In the genomic region with DNA sequence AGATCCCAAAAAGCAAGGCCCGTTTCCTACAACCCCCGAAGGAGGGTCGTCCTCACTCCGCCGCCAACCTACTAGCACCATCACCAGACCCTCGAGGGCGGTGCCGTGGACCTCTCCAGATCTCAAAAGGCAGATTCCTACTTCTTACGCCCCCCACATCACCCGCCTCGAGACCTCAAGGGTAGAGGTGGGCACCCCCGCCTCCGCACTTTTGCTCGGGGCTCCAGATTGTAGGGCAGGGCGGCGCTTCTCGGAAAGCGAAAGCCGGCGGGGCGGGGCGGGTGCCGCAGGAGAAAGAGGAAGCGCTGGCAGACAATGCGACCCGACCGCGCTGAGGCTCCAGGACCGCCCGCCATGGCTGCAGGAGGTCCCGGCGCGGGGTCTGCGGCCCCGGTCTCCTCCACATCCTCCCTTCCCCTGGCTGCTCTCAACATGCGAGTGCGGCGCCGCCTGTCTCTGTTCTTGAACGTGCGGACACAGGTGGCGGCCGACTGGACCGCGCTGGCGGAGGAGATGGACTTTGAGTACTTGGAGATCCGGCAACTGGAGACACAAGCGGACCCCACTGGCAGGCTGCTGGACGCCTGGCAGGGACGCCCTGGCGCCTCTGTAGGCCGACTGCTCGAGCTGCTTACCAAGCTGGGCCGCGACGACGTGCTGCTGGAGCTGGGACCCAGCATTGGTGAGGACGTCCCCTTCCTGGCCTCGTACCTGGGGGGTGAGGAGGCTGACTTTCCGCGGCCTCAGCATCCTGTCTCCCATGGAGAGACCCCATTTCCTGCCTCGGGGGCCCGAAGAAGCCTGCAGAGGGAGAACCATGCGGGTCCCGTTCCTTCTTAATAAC, we compare ENCODE assay signal across 1 cellular context.
TF ChIP-seq lines count a peak whose summit lies in the region.

Gene MYD88 (plus strand): TSS at position 315 of the 844 bp plus-strand sequence. CDS start 40 bp downstream, at position 355.

TF ChIP-seq in K562, 482 proteins besides CTCF, POLR2A, EP300 and RAD21 (continued from another document and continues in another):
- TF ChIP-seq POLR2AphosphoS5 (IDR thresholded peaks at IDR 0.05; ENCODE audit: control insufficient read depth, insufficient read depth, low read depth, low read length) = peak; percentile 66
- TF ChIP-seq FIP1L1 (IDR thresholded peaks at IDR 0.05; ENCODE audit: low read depth, low read length, poor library complexity, severe bottlenecking) = peak; percentile 87
- peak; percentile 79 for TF ChIP-seq MAX (CRISPR knock-in tag; IDR thresholded peaks at IDR 0.05)
- no peak for TF ChIP-seq ZNF668 (CRISPR knock-in tag; IDR thresholded peaks at IDR 0.05)
- TF ChIP-seq SRSF7 (optimal IDR thresholded peaks at IDR 0.05; ENCODE audit: low read depth, low read length) = no peak
- peak in 1 of 2 experiments; percentile 71; a peak in 1 of 4 replicates for TF ChIP-seq TEAD1 (CRISPR knock-in tag; IDR thresholded peaks at IDR 0.05)
- TF ChIP-seq, protein P1, sequence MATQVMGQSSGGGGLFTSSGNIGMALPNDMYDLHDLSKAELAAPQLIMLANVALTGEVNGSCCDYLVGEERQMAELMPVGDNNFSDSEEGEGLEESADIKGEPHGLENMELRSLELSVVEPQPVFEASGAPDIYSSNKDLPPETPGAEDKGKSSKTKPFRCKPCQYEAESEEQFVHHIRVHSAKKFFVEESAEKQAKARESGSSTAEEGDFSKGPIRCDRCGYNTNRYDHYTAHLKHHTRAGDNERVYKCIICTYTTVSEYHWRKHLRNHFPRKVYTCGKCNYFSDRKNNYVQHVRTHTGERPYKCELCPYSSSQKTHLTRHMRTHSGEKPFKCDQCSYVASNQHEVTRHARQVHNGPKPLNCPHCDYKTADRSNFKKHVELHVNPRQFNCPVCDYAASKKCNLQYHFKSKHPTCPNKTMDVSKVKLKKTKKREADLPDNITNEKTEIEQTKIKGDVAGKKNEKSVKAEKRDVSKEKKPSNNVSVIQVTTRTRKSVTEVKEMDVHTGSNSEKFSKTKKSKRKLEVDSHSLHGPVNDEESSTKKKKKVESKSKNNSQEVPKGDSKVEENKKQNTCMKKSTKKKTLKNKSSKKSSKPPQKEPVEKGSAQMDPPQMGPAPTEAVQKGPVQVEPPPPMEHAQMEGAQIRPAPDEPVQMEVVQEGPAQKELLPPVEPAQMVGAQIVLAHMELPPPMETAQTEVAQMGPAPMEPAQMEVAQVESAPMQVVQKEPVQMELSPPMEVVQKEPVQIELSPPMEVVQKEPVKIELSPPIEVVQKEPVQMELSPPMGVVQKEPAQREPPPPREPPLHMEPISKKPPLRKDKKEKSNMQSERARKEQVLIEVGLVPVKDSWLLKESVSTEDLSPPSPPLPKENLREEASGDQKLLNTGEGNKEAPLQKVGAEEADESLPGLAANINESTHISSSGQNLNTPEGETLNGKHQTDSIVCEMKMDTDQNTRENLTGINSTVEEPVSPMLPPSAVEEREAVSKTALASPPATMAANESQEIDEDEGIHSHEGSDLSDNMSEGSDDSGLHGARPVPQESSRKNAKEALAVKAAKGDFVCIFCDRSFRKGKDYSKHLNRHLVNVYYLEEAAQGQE (CRISPR knock-in tag; IDR thresholded peaks at IDR 0.05; ENCODE audit: low read depth) = no peak; the same call in none of the 2 replicates
- TF ChIP-seq ARNT (IDR thresholded peaks at IDR 0.05) = no peak
- 0 out of 2 replicates have a peak, but pooled peaks have one; percentile 42 for TF ChIP-seq NBN (IDR thresholded peaks at IDR 0.05; ENCODE audit: low read depth)
- TF ChIP-seq HNRNPK (IDR thresholded peaks at IDR 0.05; ENCODE audit: low read depth, low read length, poor library complexity, severe bottlenecking) = no peak
- no peak for TF ChIP-seq MEF2D (tag; conservative IDR thresholded peaks at IDR 0.05; ENCODE audit: low read depth)
- no peak for TF ChIP-seq ARHGAP35 (IDR thresholded peaks at IDR 0.05; ENCODE audit: partially characterized antibody)
- TF ChIP-seq NFIX (CRISPR knock-in tag; IDR thresholded peaks at IDR 0.05; ENCODE audit: low read depth) = no peak
- no peak for TF ChIP-seq ZNF165 (CRISPR knock-in tag; IDR thresholded peaks at IDR 0.05; ENCODE audit: borderline replicate concordance)
- TF ChIP-seq, protein P2, sequence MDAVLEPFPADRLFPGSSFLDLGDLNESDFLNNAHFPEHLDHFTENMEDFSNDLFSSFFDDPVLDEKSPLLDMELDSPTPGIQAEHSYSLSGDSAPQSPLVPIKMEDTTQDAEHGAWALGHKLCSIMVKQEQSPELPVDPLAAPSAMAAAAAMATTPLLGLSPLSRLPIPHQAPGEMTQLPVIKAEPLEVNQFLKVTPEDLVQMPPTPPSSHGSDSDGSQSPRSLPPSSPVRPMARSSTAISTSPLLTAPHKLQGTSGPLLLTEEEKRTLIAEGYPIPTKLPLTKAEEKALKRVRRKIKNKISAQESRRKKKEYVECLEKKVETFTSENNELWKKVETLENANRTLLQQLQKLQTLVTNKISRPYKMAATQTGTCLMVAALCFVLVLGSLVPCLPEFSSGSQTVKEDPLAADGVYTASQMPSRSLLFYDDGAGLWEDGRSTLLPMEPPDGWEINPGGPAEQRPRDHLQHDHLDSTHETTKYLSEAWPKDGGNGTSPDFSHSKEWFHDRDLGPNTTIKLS (IDR thresholded peaks at IDR 0.05; ENCODE audit: borderline replicate concordance, low read depth) = no peak; the same call in 1 of the 2 replicates
- TF ChIP-seq RBM17 (IDR thresholded peaks at IDR 0.05; ENCODE audit: borderline replicate concordance, low read depth, low read length) = no peak
- TF ChIP-seq, protein P3, sequence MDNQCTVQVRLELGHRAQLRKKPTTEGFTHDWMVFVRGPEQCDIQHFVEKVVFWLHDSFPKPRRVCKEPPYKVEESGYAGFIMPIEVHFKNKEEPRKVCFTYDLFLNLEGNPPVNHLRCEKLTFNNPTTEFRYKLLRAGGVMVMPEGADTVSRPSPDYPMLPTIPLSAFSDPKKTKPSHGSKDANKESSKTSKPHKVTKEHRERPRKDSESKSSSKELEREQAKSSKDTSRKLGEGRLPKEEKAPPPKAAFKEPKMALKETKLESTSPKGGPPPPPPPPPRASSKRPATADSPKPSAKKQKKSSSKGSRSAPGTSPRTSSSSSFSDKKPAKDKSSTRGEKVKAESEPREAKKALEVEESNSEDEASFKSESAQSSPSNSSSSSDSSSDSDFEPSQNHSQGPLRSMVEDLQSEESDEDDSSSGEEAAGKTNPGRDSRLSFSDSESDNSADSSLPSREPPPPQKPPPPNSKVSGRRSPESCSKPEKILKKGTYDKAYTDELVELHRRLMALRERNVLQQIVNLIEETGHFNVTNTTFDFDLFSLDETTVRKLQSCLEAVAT (IDR thresholded peaks at IDR 0.05) = peak in 1 of 2 experiments; percentile 44; a peak in 1 of 4 replicates
- TF ChIP-seq, protein P4, sequence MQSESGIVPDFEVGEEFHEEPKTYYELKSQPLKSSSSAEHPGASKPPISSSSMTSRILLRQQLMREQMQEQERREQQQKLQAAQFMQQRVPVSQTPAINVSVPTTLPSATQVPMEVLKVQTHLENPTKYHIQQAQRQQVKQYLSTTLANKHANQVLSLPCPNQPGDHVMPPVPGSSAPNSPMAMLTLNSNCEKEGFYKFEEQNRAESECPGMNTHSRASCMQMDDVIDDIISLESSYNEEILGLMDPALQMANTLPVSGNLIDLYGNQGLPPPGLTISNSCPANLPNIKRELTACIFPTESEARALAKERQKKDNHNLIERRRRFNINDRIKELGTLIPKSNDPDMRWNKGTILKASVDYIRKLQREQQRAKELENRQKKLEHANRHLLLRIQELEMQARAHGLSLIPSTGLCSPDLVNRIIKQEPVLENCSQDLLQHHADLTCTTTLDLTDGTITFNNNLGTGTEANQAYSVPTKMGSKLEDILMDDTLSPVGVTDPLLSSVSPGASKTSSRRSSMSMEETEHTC (IDR thresholded peaks at IDR 0.05) = 0 out of 2 replicates have a peak, but pooled peaks have one; percentile 8
- TF ChIP-seq KDM4B (IDR thresholded peaks at IDR 0.05; ENCODE audit: borderline replicate concordance in 2 of 2, low read depth in 1 of 2) = 0 out of 4 replicates have a peak, but pooled peaks of 1 of the 2 experiments have one; percentile 34
- TF ChIP-seq ZBTB26 (CRISPR knock-in tag; IDR thresholded peaks at IDR 0.05) = no peak
- TF ChIP-seq KHSRP (IDR thresholded peaks at IDR 0.05) = no peak
- TF ChIP-seq SIN3A (IDR thresholded peaks at IDR 0.05; ENCODE audit: borderline replicate concordance in 2 of 2, control insufficient read depth in 1 of 2, low read depth in 2 of 2, low read length in 2 of 2) = peak; percentile 46 to 87; a peak in 1 of 4 replicates
- no peak for TF ChIP-seq ZNF780A (CRISPR knock-in tag; IDR thresholded peaks at IDR 0.05)
- no peak for TF ChIP-seq POLR2H (tag; IDR thresholded peaks at IDR 0.05; ENCODE audit: low read depth)
- no peak for TF ChIP-seq ZNF830 (CRISPR knock-in tag; IDR thresholded peaks at IDR 0.05)
- no peak for TF ChIP-seq KLF1 (tag; IDR thresholded peaks at IDR 0.05)
- TF ChIP-seq ZNF253 (CRISPR knock-in tag; conservative IDR thresholded peaks at IDR 0.05) = no peak
- TF ChIP-seq TEAD2 (tag; IDR thresholded peaks at IDR 0.05) = no peak
- TF ChIP-seq, protein P5, sequence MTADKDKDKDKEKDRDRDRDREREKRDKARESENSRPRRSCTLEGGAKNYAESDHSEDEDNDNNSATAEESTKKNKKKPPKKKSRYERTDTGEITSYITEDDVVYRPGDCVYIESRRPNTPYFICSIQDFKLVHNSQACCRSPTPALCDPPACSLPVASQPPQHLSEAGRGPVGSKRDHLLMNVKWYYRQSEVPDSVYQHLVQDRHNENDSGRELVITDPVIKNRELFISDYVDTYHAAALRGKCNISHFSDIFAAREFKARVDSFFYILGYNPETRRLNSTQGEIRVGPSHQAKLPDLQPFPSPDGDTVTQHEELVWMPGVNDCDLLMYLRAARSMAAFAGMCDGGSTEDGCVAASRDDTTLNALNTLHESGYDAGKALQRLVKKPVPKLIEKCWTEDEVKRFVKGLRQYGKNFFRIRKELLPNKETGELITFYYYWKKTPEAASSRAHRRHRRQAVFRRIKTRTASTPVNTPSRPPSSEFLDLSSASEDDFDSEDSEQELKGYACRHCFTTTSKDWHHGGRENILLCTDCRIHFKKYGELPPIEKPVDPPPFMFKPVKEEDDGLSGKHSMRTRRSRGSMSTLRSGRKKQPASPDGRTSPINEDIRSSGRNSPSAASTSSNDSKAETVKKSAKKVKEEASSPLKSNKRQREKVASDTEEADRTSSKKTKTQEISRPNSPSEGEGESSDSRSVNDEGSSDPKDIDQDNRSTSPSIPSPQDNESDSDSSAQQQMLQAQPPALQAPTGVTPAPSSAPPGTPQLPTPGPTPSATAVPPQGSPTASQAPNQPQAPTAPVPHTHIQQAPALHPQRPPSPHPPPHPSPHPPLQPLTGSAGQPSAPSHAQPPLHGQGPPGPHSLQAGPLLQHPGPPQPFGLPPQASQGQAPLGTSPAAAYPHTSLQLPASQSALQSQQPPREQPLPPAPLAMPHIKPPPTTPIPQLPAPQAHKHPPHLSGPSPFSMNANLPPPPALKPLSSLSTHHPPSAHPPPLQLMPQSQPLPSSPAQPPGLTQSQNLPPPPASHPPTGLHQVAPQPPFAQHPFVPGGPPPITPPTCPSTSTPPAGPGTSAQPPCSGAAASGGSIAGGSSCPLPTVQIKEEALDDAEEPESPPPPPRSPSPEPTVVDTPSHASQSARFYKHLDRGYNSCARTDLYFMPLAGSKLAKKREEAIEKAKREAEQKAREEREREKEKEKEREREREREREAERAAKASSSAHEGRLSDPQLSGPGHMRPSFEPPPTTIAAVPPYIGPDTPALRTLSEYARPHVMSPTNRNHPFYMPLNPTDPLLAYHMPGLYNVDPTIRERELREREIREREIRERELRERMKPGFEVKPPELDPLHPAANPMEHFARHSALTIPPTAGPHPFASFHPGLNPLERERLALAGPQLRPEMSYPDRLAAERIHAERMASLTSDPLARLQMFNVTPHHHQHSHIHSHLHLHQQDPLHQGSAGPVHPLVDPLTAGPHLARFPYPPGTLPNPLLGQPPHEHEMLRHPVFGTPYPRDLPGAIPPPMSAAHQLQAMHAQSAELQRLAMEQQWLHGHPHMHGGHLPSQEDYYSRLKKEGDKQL (CRISPR knock-in tag; IDR thresholded peaks at IDR 0.05; ENCODE audit: borderline replicate concordance) = no peak
- TF ChIP-seq RCOR1 (IDR thresholded peaks at IDR 0.05; ENCODE audit: borderline replicate concordance in 1 of 2, low read depth in 2 of 2, low read length in 2 of 2) = peak in 1 of 2 experiments; percentile 35; a peak in 1 of 4 replicates
- peak; percentile 63; the same call in 1 of the 2 replicates for TF ChIP-seq ELF1 (tag; IDR thresholded peaks at IDR 0.05)
- TF ChIP-seq ZC3H11A (IDR thresholded peaks at IDR 0.05; ENCODE audit: low read depth, low read length) = no peak
- peak; percentile 47 for TF ChIP-seq NEUROD1 (IDR thresholded peaks at IDR 0.05; ENCODE audit: borderline replicate concordance, low read depth, low read length, partially characterized antibody)
- no peak for TF ChIP-seq HBP1 (CRISPR knock-in tag; IDR thresholded peaks at IDR 0.05)
- no peak; a peak in 1 of 4 replicates for TF ChIP-seq MNT (conservative IDR thresholded peaks at IDR 0.05)
- no peak for TF ChIP-seq BDP1 (IDR thresholded peaks at IDR 0.05; ENCODE audit: insufficient read depth, insufficient read length)
- 0 out of 2 replicates have a peak, but pooled peaks have one; percentile 64 for TF ChIP-seq ESRRA (IDR thresholded peaks at IDR 0.05; ENCODE audit: borderline replicate concordance, low read depth)
